In genomic region chr17:17505610-17506171, GRCh38 we compare ENCODE assay signal across 16 cellular contexts.
"Had no signal": no experiment of that assay in that cellular context is flagged by ENCODE, and none has a peak within 500 bp of the region (broad histone marks: within the 10 kb centered on the region; RNA-seq: fewer than 3 reads in every experiment).

No MANE protein-coding gene starts in this region.

- H3K9me3 Mint-ChIP-seq: activated CD8-positive, alpha-beta T cell treated with anti-CD3 and anti-CD28 coated beads for 36 hours; activated naive CD4-positive, alpha-beta T cell treated with anti-CD3 and anti-CD28 coated beads, Interleukin-2, amount 50 U/mL, for 24 hours; nephron; stimulated activated effector memory CD8-positive, alpha-beta T cell treated with anti-CD3 and anti-CD28 coated beads, Interleukin-12 subunit alpha, Interleukin-12 subunit beta, amount 100 ng/mL, for 72 hours; WTC11 had no signal

- H3K4me1 ChIP-seq: thyroid gland, uterus had no signal

- H3K9me3 ChIP-seq: esophagus muscularis mucosa, prostate gland, thyroid gland, uterus had no signal

- H3K36me3 Mint-ChIP-seq: activated naive CD4-positive, alpha-beta T cell treated with anti-CD3 and anti-CD28 coated beads, Interleukin-2, amount 50 U/mL, for 24 hours; stimulated activated effector memory CD8-positive, alpha-beta T cell treated with anti-CD3 and anti-CD28 coated beads, Interleukin-12 subunit alpha, Interleukin-12 subunit beta, amount 100 ng/mL, for 72 hours; WTC11 had no signal

- H3K4me3 ChIP-seq: coronary artery, esophagus muscularis mucosa, prostate gland, thyroid gland, uterus had no signal

- H3K4me1 Mint-ChIP-seq: activated naive CD4-positive, alpha-beta T cell treated with anti-CD3 and anti-CD28 coated beads, Interleukin-2, amount 50 U/mL, for 24 hours had no signal

- DNase-seq: activated CD4-positive, alpha-beta T cell treated with anti-CD3 and anti-CD28 coated beads for 4 hours; activated CD8-positive, alpha-beta T cell treated with anti-CD3 and anti-CD28 coated beads for 36 hours; activated effector memory CD4-positive, alpha-beta T cell treated with anti-CD3 and anti-CD28 coated beads, Interleukin-2, amount 50 U/mL, for 16 hours; activated T-cell treated with anti-CD3 and anti-CD28 coated beads, Interleukin-2, amount 50 U/mL, for 48 hours; central memory CD4-positive, alpha-beta T cell; effector CD4-positive, alpha-beta T cell; T-helper 1 cell; thyroid gland; uterus had no signal

- ATAC-seq: activated CD8-positive, alpha-beta T cell treated with anti-CD3 and anti-CD28 coated beads for 36 hours; stimulated activated effector memory CD8-positive, alpha-beta T cell treated with anti-CD3 and anti-CD28 coated beads, Interleukin-12 subunit alpha, Interleukin-12 subunit beta, amount 100 ng/mL, for 72 hours; WTC11 had no signal

- H3K27me3 Mint-ChIP-seq: activated CD8-positive, alpha-beta T cell treated with anti-CD3 and anti-CD28 coated beads for 36 hours; activated naive CD4-positive, alpha-beta T cell treated with anti-CD3 and anti-CD28 coated beads, Interleukin-2, amount 50 U/mL, for 24 hours had no signal

- H3K27ac Mint-ChIP-seq: activated CD8-positive, alpha-beta T cell treated with anti-CD3 and anti-CD28 coated beads for 36 hours; activated naive CD4-positive, alpha-beta T cell treated with anti-CD3 and anti-CD28 coated beads, Interleukin-2, amount 50 U/mL, for 24 hours; stimulated activated effector memory CD8-positive, alpha-beta T cell treated with anti-CD3 and anti-CD28 coated beads, Interleukin-12 subunit alpha, Interleukin-12 subunit beta, amount 100 ng/mL, for 72 hours had no signal

- H3K27ac ChIP-seq: esophagus muscularis mucosa, thyroid gland, uterus had no signal

- H3K27me3 ChIP-seq: esophagus muscularis mucosa, thyroid gland, uterus had no signal

- H3K36me3 ChIP-seq: prostate gland, thyroid gland, uterus had no signal

- H3K4me3 Mint-ChIP-seq: activated CD8-positive, alpha-beta T cell treated with anti-CD3 and anti-CD28 coated beads for 36 hours; activated naive CD4-positive, alpha-beta T cell treated with anti-CD3 and anti-CD28 coated beads, Interleukin-2, amount 50 U/mL, for 24 hours; nephron; stimulated activated effector memory CD8-positive, alpha-beta T cell treated with anti-CD3 and anti-CD28 coated beads, Interleukin-12 subunit alpha, Interleukin-12 subunit beta, amount 100 ng/mL, for 72 hours; WTC11 had no signal
